In the genomic region with DNA sequence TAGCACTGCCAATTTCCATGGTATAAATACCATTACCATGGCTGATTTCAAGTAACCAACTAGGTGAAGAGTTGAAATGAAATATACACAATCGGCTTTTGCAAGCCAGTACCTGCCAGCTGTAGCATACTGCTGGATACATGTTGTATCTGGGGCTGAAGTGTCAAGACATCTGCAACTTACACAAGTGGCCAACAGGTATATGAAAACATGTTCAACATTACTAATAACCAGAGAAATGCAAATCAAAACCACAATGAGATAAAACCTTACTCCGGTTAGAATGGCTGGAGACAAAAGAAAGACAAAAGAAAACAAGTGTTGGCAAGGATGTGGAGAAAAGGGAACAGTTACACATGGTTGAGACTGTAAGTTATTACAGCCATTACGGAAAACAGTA, we compare ENCODE assay signal across 12 cellular contexts. TPM values are rescaled to one million over a fixed set of nuclear protein-coding genes. Genes with fewer than 3 reads are reported as not detected.
DNase-seq lines count a peak whose midpoint lies in the region; ATAC-seq and TF ChIP-seq lines count a peak whose summit lies in the region.
"Had no signal": no experiment of that assay in that cellular context is flagged by ENCODE, and none has a peak within 500 bp of the region (broad histone marks: within the 10 kb centered on the region; RNA-seq: fewer than 3 reads in every experiment).

No MANE protein-coding gene starts in this region.

- no peak overlapping the region for H3K4me3 ChIP-seq in mesenchymal stem cell (ENCODE audit: insufficient read depth in 1 of 2, low read depth in 1 of 2, low read length in 2 of 2)
- no peak overlapping the region for H3K4me3 ChIP-seq in transverse colon
- H3K4me3 ChIP-seq: cardiac muscle cell had no signal

- no peaks in the 10 kb centered on the region for H3K9me3 Mint-ChIP-seq in T-cell
- H3K9me3 Mint-ChIP-seq: natural killer cell had no signal

- 100% methylated on average over 2 of the region's 3 CpGs for WGBS in mesenchymal stem cell
- WGBS in transverse colon (ENCODE audit: low coverage in 1 of 2), 2 donors = 87 to 89% methylated on average over 3 of the region's 3 CpGs

- H3K27me3 Mint-ChIP-seq in T-cell = no peaks in the 10 kb centered on the region

- H3K36me3 Mint-ChIP-seq in T-cell = peaks cover 72% of the 10 kb centered on the region

- H2BK5ac ChIP-seq in mesenchymal stem cell (ENCODE audit: low read depth, low read length, poor library complexity, severe bottlenecking) = no peak overlapping the region

- H3K27me3 ChIP-seq in mesenchymal stem cell (ENCODE audit: control insufficient read depth in 1 of 2, insufficient read depth in 1 of 2, low read length in 2 of 2) (no peaks in the 10 kb centered on the region), transverse colon (no peaks in the 10 kb centered on the region)
- H3K27me3 ChIP-seq: cardiac muscle cell had no signal

- H2BK15ac ChIP-seq in mesenchymal stem cell (ENCODE audit: low read depth, poor library complexity, severe bottlenecking) = no peak overlapping the region

- no peak overlapping the region for H4K91ac ChIP-seq in mesenchymal stem cell (ENCODE audit: low read length)

- POLR2A ChIA-PET in T-cell (lab: Charles Lee) = interaction anchor here (0.6 to 1.0 kb wide), 3 partner anchors 10 to 687 kb away, joined by 3 to 14 read pairs (median 3); no protein-coding TSS in a partner anchor

- H3K4me1 ChIP-seq in mesenchymal stem cell (ENCODE audit: control insufficient read depth, insufficient read depth, low read depth, low read length) (no peaks in the 10 kb centered on the region), transverse colon (peaks cover 0 to 12% (median 0%) of the 10 kb centered on the region in 4 donors)

- H2BK120ac ChIP-seq in mesenchymal stem cell (ENCODE audit: low read depth, low read length) = no peak overlapping the region

- H4K8ac ChIP-seq in mesenchymal stem cell (ENCODE audit: low read length) = no peak overlapping the region

- no peak overlapping the region for H3K9ac ChIP-seq in mesenchymal stem cell (ENCODE audit: low read length)

- in situ Hi-C loops in transverse colon (cut with MboI; ENCODE audit: low pct_ligation_motif_present in 1 of 4, low pct_unique_long_range_greater_than_20kb in 1 of 4, low sequenced_read_pairs in 3 of 4) = no loop called here

- DNase-seq in NCI-H526 (lab: John Stamatoyannopoulos, UW) (peak; percentile 12 to 21), NCI-H526 treated with DMSO at 0.1 percent for 48 hours (lab: John Stamatoyannopoulos, UW) (no peak), mesenchymal stem cell (no peak), transverse colon (no peak), T-cell (no peak)
- DNase-seq: DMS 273 treated with DMSO at 0.1 percent for 48 hours, natural killer cell had no signal

- H3K4ac ChIP-seq in mesenchymal stem cell (ENCODE audit: low read depth in 1 of 2, low read length in 2 of 2) = no peak overlapping the region

- peak overlapping the region; percentile 1 for H2AK5ac ChIP-seq in mesenchymal stem cell (ENCODE audit: low read length, severe bottlenecking)

- no peak overlapping the region for H3K4me2 ChIP-seq in mesenchymal stem cell (ENCODE audit: low read length, poor library complexity, severe bottlenecking)

- H3K79me1 ChIP-seq in mesenchymal stem cell (replicated peaks; ENCODE audit: low read length, poor library complexity, severe bottlenecking) = peaks cover 17% of the 10 kb centered on the region

- H3K23ac ChIP-seq in mesenchymal stem cell (ENCODE audit: low read length in 2 of 2) = no peak overlapping the region

- no peak overlapping the region for H3K18ac ChIP-seq in mesenchymal stem cell (ENCODE audit: low read depth in 1 of 2, low read length in 2 of 2)

- no peak overlapping the region for H3K27ac Mint-ChIP-seq in T-cell
- H3K27ac Mint-ChIP-seq: natural killer cell had no signal

- TF ChIP-seq EP300 in transverse colon (IDR thresholded peaks at IDR 0.05; ENCODE audit: low read depth) = no peak

- TF ChIP-seq CTCF in transverse colon (IDR thresholded peaks at IDR 0.05) = no peak

- H3K36me3 ChIP-seq in mesenchymal stem cell (ENCODE audit: control insufficient read depth in 1 of 2, insufficient read depth in 2 of 2, low read depth in 1 of 2, low read length in 2 of 2) (peaks cover 6 to 98% of the 10 kb centered on the region in 2 experiments), transverse colon (peaks cover 0 to 63% (median 20%) of the 10 kb centered on the region in 4 donors)

- no peak overlapping the region for H3K4me3 Mint-ChIP-seq in T-cell
- H3K4me3 Mint-ChIP-seq: natural killer cell had no signal

- H3K27ac ChIP-seq in mesenchymal stem cell (ENCODE audit: low read length, poor library complexity, severe bottlenecking) (no peak overlapping the region), transverse colon (no peak overlapping the region)
- H3K27ac ChIP-seq: 22Rv1, cardiac muscle cell had no signal

- ATAC-seq in GM21825 (IDR thresholded peaks at IDR 0.05; ENCODE audit: unreplicated experiment) = peak; percentile 74
- ATAC-seq in HG03432 (IDR thresholded peaks at IDR 0.05; ENCODE audit: unreplicated experiment) = peak; percentile 72
- ATAC-seq in HG03521 (IDR thresholded peaks at IDR 0.05; ENCODE audit: unreplicated experiment) = no peak
- ATAC-seq in T-cell (replicated peaks in 1 of 4) = no peak
- ATAC-seq: natural killer cell had no signal

- CTCF ChIA-PET in T-cell (lab: Charles Lee) = no interaction called here

- intact Hi-C loops in transverse colon (cut with DNase I; ENCODE audit: low total_unique reads) = no loop called here

- no peak for TF ChIP-seq POLR2A in transverse colon (IDR thresholded peaks at IDR 0.05)

- H3K14ac ChIP-seq in mesenchymal stem cell (ENCODE audit: low read length in 2 of 2) = no peak overlapping the region

- H2BK12ac ChIP-seq in mesenchymal stem cell (ENCODE audit: low read length in 2 of 2) = no peak overlapping the region

- peaks cover 34 to 47% (median 40%) of the 10 kb centered on the region in 3 donors for H3K4me1 Mint-ChIP-seq in T-cell

- H2AFZ ChIP-seq in mesenchymal stem cell (ENCODE audit: low read depth, low read length) = no peak overlapping the region

- H3K9me3 ChIP-seq in mesenchymal stem cell (ENCODE audit: control insufficient read depth, low read length) (no peaks in the 10 kb centered on the region), transverse colon (no peaks in the 10 kb centered on the region)

RNA-seq across cellular contexts. Expression of a gene that starts 11.6 kb away (rescaled TPM):
- polyA plus RNA-seq in mesenchymal stem cell (2013, experiment 1 of 2) = 12.8 TPM
- polyA plus RNA-seq in mesenchymal stem cell (2013, experiment 2 of 2) = 12.2 TPM
- total RNA-seq in transverse colon (100 to 1,000 TPM in 1 of 4 donors, 10 to 100 TPM in 3; 41.0 to 149 (median 84.5) TPM), T-cell (100 to 1,000 TPM in 2 of 5 donors, 10 to 100 TPM in 3; 88.2 to 121 (median 96.1) TPM)

Comparison
In these comparisons a context has a peak if more than half of its experiments do, and no peak if none do; other contexts are left out.
1. DNase-seq: peak in NCI-H526 (2 of 2); none in NCI-H526 treated with DMSO at 0.1 percent for 48 hours (single experiment), mesenchymal stem cell (single experiment), transverse colon (single experiment) and T-cell (0 of 34).
2. ATAC-seq: peak in GM21825 (single experiment) and HG03432 (single experiment); none in HG03521 (single experiment) and T-cell (0 of 4).